ENCODE assay signal across 19 cellular contexts in genomic region chr9:131583342-131583645, GRCh38. TPM values are rescaled to one million over a fixed set of nuclear protein-coding genes. Genes with fewer than 3 reads are reported as not detected.
"Had no signal": no experiment of that assay in that cellular context is flagged by ENCODE, and none has a peak within 500 bp of the region (broad histone marks: within the 10 kb centered on the region; RNA-seq: fewer than 3 reads in every experiment).

No MANE protein-coding gene starts in this region.

- H3K4me3 Mint-ChIP-seq: nephron had no signal

- H3K27ac Mint-ChIP-seq: nephron had no signal

- DNase-seq: activated CD4-positive, alpha-beta T cell treated with anti-CD3 and anti-CD28 coated beads, Interleukin-2, amount 50 U/mL, for 1 hour; activated CD4-positive, CD25-positive, alpha-beta regulatory T cell; activated naive CD4-positive, alpha-beta T cell; brain microvascular endothelial cell; glutamatergic neuron; stimulated activated naive CD8-positive, alpha-beta T cell treated with anti-CD3 and anti-CD28 coated beads, Interleukin-15, Interleukin-2, amounts not matched to agents 100 U/mL and 50 U/mL, for 24 hours; T-cell; testis; upper lobe of right lung had no signal

- ATAC-seq: esophagus mucosa; right lobe of liver; stimulated activated naive CD8-positive, alpha-beta T cell treated with anti-CD3 and anti-CD28 coated beads, Interleukin-15, Interleukin-2, amounts not matched to agents 100 U/mL and 50 U/mL, for 24 hours; T-cell; upper lobe of right lung had no signal

- H3K9me3 Mint-ChIP-seq: nephron, T-cell had no signal

- H3K9me3 ChIP-seq: psoas muscle, right lobe of liver, testis, upper lobe of right lung had no signal

- H3K4me3 ChIP-seq: psoas muscle, right lobe of liver, testis, upper lobe of right lung had no signal

- H3K27me3 Mint-ChIP-seq: T-cell had no signal

- H3K27ac ChIP-seq: brain microvascular endothelial cell, psoas muscle, right lobe of liver, testis, upper lobe of right lung had no signal

- H3K27me3 ChIP-seq: brain microvascular endothelial cell, right lobe of liver, testis, upper lobe of right lung had no signal

RNA-seq across cellular contexts. Expression of gene PRRT1B, which starts 38.0 kb away (rescaled TPM):
- total RNA-seq: chondrocyte, dermis microvascular lymphatic vessel endothelial cell, esophagus mucosa, lung microvascular endothelial cell, mononuclear cell, omental fat pad, psoas muscle, SK-MEL-5, T-cell had no signal
- polyA plus RNA-seq: psoas muscle had no signal
